13 cellular contexts compared by ENCODE assay signal in the genomic region with DNA sequence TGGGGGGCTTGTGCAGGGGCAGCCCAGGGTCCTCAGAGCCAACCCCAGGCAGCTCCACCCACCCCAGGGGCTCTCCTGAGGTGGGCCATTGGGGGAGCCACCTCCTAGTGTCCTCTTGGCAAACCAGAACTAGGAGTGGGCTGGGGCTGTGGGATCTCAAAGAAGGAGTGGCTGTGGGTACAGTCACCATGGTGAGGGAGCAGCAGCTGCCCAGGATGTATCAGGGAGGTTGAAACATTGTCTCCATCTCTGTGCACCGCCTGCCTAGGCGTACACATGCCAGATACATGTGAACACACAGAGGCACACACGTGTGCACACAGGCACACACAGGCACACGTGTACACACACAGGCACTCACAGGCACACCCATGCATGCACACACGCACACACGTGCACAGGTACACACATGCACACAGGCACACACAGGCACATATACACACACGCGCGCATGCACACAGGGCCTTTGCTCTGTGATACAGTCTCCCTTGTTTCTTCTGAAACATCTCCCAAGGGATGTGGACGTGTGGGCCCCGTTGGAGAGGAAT. TPM values are rescaled to one million over a fixed set of nuclear protein-coding genes. Genes with fewer than 3 reads are reported as not detected.
DNase-seq lines count a peak whose midpoint lies in the region; ATAC-seq and TF ChIP-seq lines count a peak whose summit lies in the region.
"Had no signal": no experiment of that assay in that cellular context is flagged by ENCODE, and none has a peak within 500 bp of the region (broad histone marks: within the 10 kb centered on the region; RNA-seq: fewer than 3 reads in every experiment).

No MANE protein-coding gene starts in this region.

- DNase-seq in COLO668 (lab: John Stamatoyannopoulos, UW; ENCODE audit: unreplicated experiment) (peak; percentile 25), dorsolateral prefrontal cortex (no peak)
- DNase-seq: DMS79; effector CD8-positive, alpha-beta T cell; foreskin melanocyte; NCI-H1092; NCI-H2227 treated with DMSO at 0.1 percent for 48 hours; retina; stimulated activated CD4-positive, alpha-beta T cell treated with anti-CD3 and anti-CD28 coated beads, Interleukin-4, amount 100 ng/mL, for 4 hours; stomach had no signal

- no peak for TF ChIP-seq CTCF in dorsolateral prefrontal cortex (IDR thresholded peaks at IDR 0.05 in 54 of 56, conservative IDR thresholded peaks at IDR 0.05 in 2 of 56; ENCODE audit: low read depth in 1 of 56, partially characterized antibody in 56 of 56)

- H3K4me3 ChIP-seq in dorsolateral prefrontal cortex: no peak overlapping the region
- H3K4me3 ChIP-seq: stomach had no signal

- intact Hi-C loops in dorsolateral prefrontal cortex (cut with DNase I): no loop called here

- ATAC-seq in SK-N-SH treated with all-trans-retinoic acid at 6 μM for 48 hours (no peak), HG02588 (IDR thresholded peaks at IDR 0.05; ENCODE audit: unreplicated experiment) (no peak)

- peak overlapping the region in 56 of 59 donors; percentile 1 to 91 (median 82) for H3K27ac ChIP-seq in dorsolateral prefrontal cortex
- H3K27ac ChIP-seq: stomach had no signal

- no peaks in the 10 kb centered on the region for H3K27me3 ChIP-seq in dorsolateral prefrontal cortex

TF ChIP-seq in SK-N-SH treated with all-trans-retinoic acid at 6 μM for 48 hours, 23 proteins besides CTCF, POLR2A, EP300 and RAD21:
- TF ChIP-seq ZC3H10 (CRISPR knock-in tag; IDR thresholded peaks at IDR 0.05) (no peak), OSR1 (CRISPR knock-in tag; IDR thresholded peaks at IDR 0.05) (no peak), TOX (CRISPR knock-in tag; IDR thresholded peaks at IDR 0.05; ENCODE audit: borderline replicate concordance) (no peak), RARB (CRISPR knock-in tag; IDR thresholded peaks at IDR 0.05) (no peak), ESRRG (CRISPR knock-in tag; IDR thresholded peaks at IDR 0.05) (no peak), TCF4 (CRISPR knock-in tag; IDR thresholded peaks at IDR 0.05; ENCODE audit: borderline replicate concordance) (no peak), ZNF565 (CRISPR knock-in tag; conservative IDR thresholded peaks at IDR 0.05; ENCODE audit: low read depth) (no peak), PPARA (CRISPR knock-in tag; IDR thresholded peaks at IDR 0.05; ENCODE audit: borderline replicate concordance) (no peak), ZFP3 (CRISPR knock-in tag; IDR thresholded peaks at IDR 0.05) (no peak), ZNF8 (CRISPR knock-in tag; IDR thresholded peaks at IDR 0.05) (no peak), ZNF70 (CRISPR knock-in tag; IDR thresholded peaks at IDR 0.05) (no peak), GLIS3 (CRISPR knock-in tag; IDR thresholded peaks at IDR 0.05) (no peak)
- TF ChIP-seq, protein P1, sequence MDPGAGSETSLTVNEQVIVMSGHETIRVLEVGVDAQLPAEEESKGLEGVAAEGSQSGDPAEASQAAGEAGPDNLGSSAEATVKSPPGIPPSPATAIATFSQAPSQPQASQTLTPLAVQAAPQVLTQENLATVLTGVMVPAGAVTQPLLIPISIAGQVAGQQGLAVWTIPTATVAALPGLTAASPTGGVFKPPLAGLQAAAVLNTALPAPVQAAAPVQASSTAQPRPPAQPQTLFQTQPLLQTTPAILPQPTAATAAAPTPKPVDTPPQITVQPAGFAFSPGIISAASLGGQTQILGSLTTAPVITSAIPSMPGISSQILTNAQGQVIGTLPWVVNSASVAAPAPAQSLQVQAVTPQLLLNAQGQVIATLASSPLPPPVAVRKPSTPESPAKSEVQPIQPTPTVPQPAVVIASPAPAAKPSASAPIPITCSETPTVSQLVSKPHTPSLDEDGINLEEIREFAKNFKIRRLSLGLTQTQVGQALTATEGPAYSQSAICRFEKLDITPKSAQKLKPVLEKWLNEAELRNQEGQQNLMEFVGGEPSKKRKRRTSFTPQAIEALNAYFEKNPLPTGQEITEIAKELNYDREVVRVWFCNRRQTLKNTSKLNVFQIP (CRISPR knock-in tag; IDR thresholded peaks at IDR 0.05; ENCODE audit: borderline replicate concordance, low read depth): no peak
- TF ChIP-seq, protein P2, sequence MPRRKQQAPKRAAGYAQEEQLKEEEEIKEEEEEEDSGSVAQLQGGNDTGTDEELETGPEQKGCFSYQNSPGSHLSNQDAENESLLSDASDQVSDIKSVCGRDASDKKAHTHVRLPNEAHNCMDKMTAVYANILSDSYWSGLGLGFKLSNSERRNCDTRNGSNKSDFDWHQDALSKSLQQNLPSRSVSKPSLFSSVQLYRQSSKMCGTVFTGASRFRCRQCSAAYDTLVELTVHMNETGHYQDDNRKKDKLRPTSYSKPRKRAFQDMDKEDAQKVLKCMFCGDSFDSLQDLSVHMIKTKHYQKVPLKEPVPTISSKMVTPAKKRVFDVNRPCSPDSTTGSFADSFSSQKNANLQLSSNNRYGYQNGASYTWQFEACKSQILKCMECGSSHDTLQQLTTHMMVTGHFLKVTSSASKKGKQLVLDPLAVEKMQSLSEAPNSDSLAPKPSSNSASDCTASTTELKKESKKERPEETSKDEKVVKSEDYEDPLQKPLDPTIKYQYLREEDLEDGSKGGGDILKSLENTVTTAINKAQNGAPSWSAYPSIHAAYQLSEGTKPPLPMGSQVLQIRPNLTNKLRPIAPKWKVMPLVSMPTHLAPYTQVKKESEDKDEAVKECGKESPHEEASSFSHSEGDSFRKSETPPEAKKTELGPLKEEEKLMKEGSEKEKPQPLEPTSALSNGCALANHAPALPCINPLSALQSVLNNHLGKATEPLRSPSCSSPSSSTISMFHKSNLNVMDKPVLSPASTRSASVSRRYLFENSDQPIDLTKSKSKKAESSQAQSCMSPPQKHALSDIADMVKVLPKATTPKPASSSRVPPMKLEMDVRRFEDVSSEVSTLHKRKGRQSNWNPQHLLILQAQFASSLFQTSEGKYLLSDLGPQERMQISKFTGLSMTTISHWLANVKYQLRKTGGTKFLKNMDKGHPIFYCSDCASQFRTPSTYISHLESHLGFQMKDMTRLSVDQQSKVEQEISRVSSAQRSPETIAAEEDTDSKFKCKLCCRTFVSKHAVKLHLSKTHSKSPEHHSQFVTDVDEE (CRISPR knock-in tag; IDR thresholded peaks at IDR 0.05): no peak
- TF ChIP-seq, protein P3, sequence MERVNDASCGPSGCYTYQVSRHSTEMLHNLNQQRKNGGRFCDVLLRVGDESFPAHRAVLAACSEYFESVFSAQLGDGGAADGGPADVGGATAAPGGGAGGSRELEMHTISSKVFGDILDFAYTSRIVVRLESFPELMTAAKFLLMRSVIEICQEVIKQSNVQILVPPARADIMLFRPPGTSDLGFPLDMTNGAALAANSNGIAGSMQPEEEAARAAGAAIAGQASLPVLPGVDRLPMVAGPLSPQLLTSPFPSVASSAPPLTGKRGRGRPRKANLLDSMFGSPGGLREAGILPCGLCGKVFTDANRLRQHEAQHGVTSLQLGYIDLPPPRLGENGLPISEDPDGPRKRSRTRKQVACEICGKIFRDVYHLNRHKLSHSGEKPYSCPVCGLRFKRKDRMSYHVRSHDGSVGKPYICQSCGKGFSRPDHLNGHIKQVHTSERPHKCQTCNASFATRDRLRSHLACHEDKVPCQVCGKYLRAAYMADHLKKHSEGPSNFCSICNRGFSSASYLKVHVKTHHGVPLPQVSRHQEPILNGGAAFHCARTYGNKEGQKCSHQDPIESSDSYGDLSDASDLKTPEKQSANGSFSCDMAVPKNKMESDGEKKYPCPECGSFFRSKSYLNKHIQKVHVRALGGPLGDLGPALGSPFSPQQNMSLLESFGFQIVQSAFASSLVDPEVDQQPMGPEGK (CRISPR knock-in tag; IDR thresholded peaks at IDR 0.05; ENCODE audit: borderline replicate concordance): no peak

RNA-seq across cellular contexts. Expression of a gene that starts 10.7 kb away (rescaled TPM):
- 10 to 100 TPM in 108 of 120 experiments, 1 to 10 TPM in 12; 5.2 to 34.4 (median 16.7) TPM for total RNA-seq in dorsolateral prefrontal cortex
- total RNA-seq: astrocyte had no signal

RNA-seq across cellular contexts. Expression of a gene that starts 14.5 kb away (rescaled TPM):
- total RNA-seq in dorsolateral prefrontal cortex: 1,000 to 10,000 TPM; 1,122 to 4,894 (median 2,197) TPM

RNA-seq across cellular contexts. Expression of a gene that starts 17.7 kb away (rescaled TPM):
- 1 to 10 TPM in 95 of 120 experiments, under 1 TPM in 1, not detected in 24; 1.00 to 6.0 (median 2.2) TPM for total RNA-seq in dorsolateral prefrontal cortex
- total RNA-seq: stomach had no signal

RNA-seq across cellular contexts. Expression of a gene that starts 18.2 kb away (rescaled TPM):
- total RNA-seq in dorsolateral prefrontal cortex: 100 to 1,000 TPM in 22 of 120 experiments, 10 to 100 TPM in 98; 66.7 to 121 (median 89.9) TPM

RNA-seq across cellular contexts. Expression of a gene that starts 20.0 kb away (rescaled TPM):
- 10 to 100 TPM in 119 of 120 experiments, 1 to 10 TPM in 1; 9.8 to 81.8 (median 27.3) TPM for total RNA-seq in dorsolateral prefrontal cortex
- total RNA-seq: stomach had no signal
